In the genomic region with DNA sequence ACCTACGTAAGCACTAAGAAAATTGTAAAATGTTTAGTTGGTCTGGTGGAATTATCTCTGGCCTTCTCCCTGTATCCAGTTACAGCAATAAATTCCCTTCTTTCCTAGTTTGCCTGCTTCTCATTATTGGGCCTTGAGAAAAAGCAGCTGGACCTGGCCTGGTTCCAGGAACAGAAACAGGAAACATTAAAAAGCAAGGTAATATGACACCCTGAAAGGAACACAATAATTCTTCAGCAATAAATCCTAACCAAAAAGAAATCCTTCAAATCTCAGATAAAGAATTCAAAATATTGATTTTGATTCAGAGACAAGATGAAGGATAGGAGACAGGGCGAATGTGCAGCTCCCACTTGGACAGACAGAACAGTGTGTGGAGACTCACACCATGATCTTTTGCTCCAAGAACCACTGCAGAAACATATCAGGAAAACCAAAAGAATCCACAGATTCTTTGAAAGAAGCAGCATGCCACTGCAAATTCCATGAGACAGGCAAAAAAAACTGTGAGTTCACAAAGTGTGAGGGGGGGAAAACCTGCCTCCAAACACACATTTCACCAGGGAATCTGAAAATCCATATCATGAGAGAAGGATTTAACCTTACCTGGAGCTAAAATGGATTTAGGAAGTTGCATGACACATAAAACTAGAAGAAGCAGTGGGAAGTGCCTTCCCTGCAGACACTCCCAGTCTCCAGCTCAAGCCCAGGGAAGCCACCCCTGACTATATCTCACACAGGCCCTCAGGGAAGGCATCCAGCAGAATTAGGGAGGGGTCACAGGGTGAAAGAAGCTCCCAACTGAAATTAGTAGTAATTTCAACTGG, we compare ENCODE assay signal across 9 cellular contexts. TPM values are rescaled to one million over a fixed set of nuclear protein-coding genes. Genes with fewer than 3 reads are reported as not detected.
DNase-seq lines count a peak whose midpoint lies in the region; ATAC-seq and TF ChIP-seq lines count a peak whose summit lies in the region.
"Had no signal": no experiment of that assay in that cellular context is flagged by ENCODE, and none has a peak within 500 bp of the region (broad histone marks: within the 10 kb centered on the region; RNA-seq: fewer than 3 reads in every experiment).

No MANE protein-coding gene starts in this region.

- H3K27me3 Mint-ChIP-seq in neural progenitor cell (ENCODE audit: insufficient read depth, low read depth), result peaks cover 8% of the 10 kb centered on the region
- H3K27me3 Mint-ChIP-seq in stimulated activated naive B cell treated with anti-CD40 and anti-IgM and Interleukin-4, amounts not matched to agents 10 μg/mL and 1 μg/mL and 100 μg/mL, for 72 hours, result peaks cover 0 to 3% of the 10 kb centered on the region in 2 donors

- H3K36me3 Mint-ChIP-seq in neural progenitor cell, result no peaks in the 10 kb centered on the region
- peaks cover 3 to 13% of the 10 kb centered on the region in 2 donors for H3K36me3 Mint-ChIP-seq in stimulated activated naive B cell treated with anti-CD40 and anti-IgM and Interleukin-4, amounts not matched to agents 10 μg/mL and 1 μg/mL and 100 μg/mL, for 72 hours
- peaks cover 9 to 10% of the 10 kb centered on the region in 2 donors for H3K36me3 Mint-ChIP-seq in activated naive CD4-positive, alpha-beta T cell treated with anti-CD3 and anti-CD28 coated beads, Interleukin-2, amount 50 U/mL, for 72 hours

- peaks cover 29% of the 10 kb centered on the region for H3K9me3 Mint-ChIP-seq in neural progenitor cell
- H3K9me3 Mint-ChIP-seq in stimulated activated naive B cell treated with anti-CD40 and anti-IgM and Interleukin-4, amounts not matched to agents 10 μg/mL and 1 μg/mL and 100 μg/mL, for 72 hours, result peaks cover 9 to 16% of the 10 kb centered on the region in 2 donors
- peaks cover 9 to 18% of the 10 kb centered on the region in 2 donors for H3K9me3 Mint-ChIP-seq in activated naive CD4-positive, alpha-beta T cell treated with anti-CD3 and anti-CD28 coated beads, Interleukin-2, amount 50 U/mL, for 72 hours

- H3K36me3 ChIP-seq in body of pancreas (replicated peaks in 1 of 2; ENCODE audit: insufficient read depth in 1 of 2, low read depth in 2 of 2), result no peaks in the 10 kb centered on the region
- no peaks in the 10 kb centered on the region for H3K36me3 ChIP-seq in neural progenitor cell

- no peak overlapping the region for H3K4me3 Mint-ChIP-seq in neural progenitor cell
- no peak overlapping the region for H3K4me3 Mint-ChIP-seq in stimulated activated naive B cell treated with anti-CD40 and anti-IgM and Interleukin-4, amounts not matched to agents 10 μg/mL and 1 μg/mL and 100 μg/mL, for 72 hours

- TF ChIP-seq CTCF in body of pancreas (IDR thresholded peaks at IDR 0.05) (no peak), neural progenitor cell (IDR thresholded peaks at IDR 0.05) (no peak)

- ATAC-seq in body of pancreas, result peak; percentile 68
- no peak for ATAC-seq in stimulated activated naive B cell treated with anti-CD40 and anti-IgM and Interleukin-4, amounts not matched to agents 10 μg/mL and 1 μg/mL and 100 μg/mL, for 72 hours (replicated peaks)
- ATAC-seq in activated naive CD4-positive, alpha-beta T cell treated with anti-CD3 and anti-CD28 coated beads, Interleukin-2, amount 50 U/mL, for 72 hours, result no peak

- H3K4me2 ChIP-seq in neural progenitor cell, result no peak overlapping the region

- H3K9me3 ChIP-seq in body of pancreas, result no peaks in the 10 kb centered on the region
- peaks cover 12% of the 10 kb centered on the region for H3K9me3 ChIP-seq in neural progenitor cell (ENCODE audit: low read depth)

- no peak for TF ChIP-seq POLR2A in body of pancreas (IDR thresholded peaks at IDR 0.05)

- no peak overlapping the region for H2AFZ ChIP-seq in neural progenitor cell (replicated peaks)

- 10 to 17% methylated on average over 2 of the region's 2 CpGs for WGBS in body of pancreas, 2 donors

- no peaks in the 10 kb centered on the region for H3F3A ChIP-seq in neural progenitor cell (ENCODE audit: low read depth)

- H3K27ac Mint-ChIP-seq in neural progenitor cell, result peak overlapping the region; percentile 55
- H3K27ac Mint-ChIP-seq in stimulated activated naive B cell treated with anti-CD40 and anti-IgM and Interleukin-4, amounts not matched to agents 10 μg/mL and 1 μg/mL and 100 μg/mL, for 72 hours, result no peak overlapping the region
- no peak overlapping the region for H3K27ac Mint-ChIP-seq in activated naive CD4-positive, alpha-beta T cell treated with anti-CD3 and anti-CD28 coated beads, Interleukin-2, amount 50 U/mL, for 72 hours

- H3K4me3 ChIP-seq in body of pancreas, result no peak overlapping the region
- H3K4me3 ChIP-seq in neural progenitor cell, result no peak overlapping the region

- intact Hi-C loops in body of pancreas (cut with DNase I), result no loop called here

- no peak overlapping the region for H3K9ac ChIP-seq in neural progenitor cell

- peaks cover 22% of the 10 kb centered on the region for H3K4me1 Mint-ChIP-seq in neural progenitor cell
- H3K4me1 Mint-ChIP-seq in stimulated activated naive B cell treated with anti-CD40 and anti-IgM and Interleukin-4, amounts not matched to agents 10 μg/mL and 1 μg/mL and 100 μg/mL, for 72 hours, result peaks cover 13 to 14% of the 10 kb centered on the region in 2 donors

- H3K4me1 ChIP-seq in body of pancreas, result peaks cover 19% of the 10 kb centered on the region
- H3K4me1 ChIP-seq in neural progenitor cell, result no peaks in the 10 kb centered on the region

- H3K27ac ChIP-seq in body of pancreas, result peak overlapping the region in 3 of 4 donors; percentile 37 to 63 (median 50)
- no peak overlapping the region for H3K27ac ChIP-seq in neural progenitor cell

- DNase-seq in DMS53 treated with DMSO at 0.1 percent for 48 hours (lab: John Stamatoyannopoulos, UW; ENCODE audit: unreplicated experiment) (peak; percentile 64), NCI-H2029 treated with DMSO at 0.1 percent for 48 hours (lab: John Stamatoyannopoulos, UW) (peak; percentile 72), body of pancreas (peak; percentile 69 to 84 (median 80)), neural progenitor cell (ENCODE audit: low spot score) (no peak), germinal center (ENCODE audit: low spot score) (no peak)
- DNase-seq in stimulated activated naive B cell treated with anti-CD40 and anti-IgM and Interleukin-4, amounts not matched to agents 10 μg/mL and 1 μg/mL and 100 μg/mL, for 72 hours, result no peak
- no peak for DNase-seq in activated naive CD4-positive, alpha-beta T cell treated with anti-CD3 and anti-CD28 coated beads, Interleukin-2, amount 50 U/mL, for 72 hours (ENCODE audit: low spot score in 2 of 2)
- no peak for DNase-seq in activated CD4-positive, alpha-beta T cell treated with anti-CD3 and anti-CD28 coated beads for 48 hours
- DNase-seq: activated naive CD4-positive, alpha-beta T cell treated with anti-CD3 and anti-CD28 coated beads, Interleukin-2, amount 50 U/mL, for 16 hours had no signal

- H4K20me1 ChIP-seq in neural progenitor cell (ENCODE audit: low read depth), result no peaks in the 10 kb centered on the region

- H3K79me2 ChIP-seq in neural progenitor cell (ENCODE audit: low read depth), result no peaks in the 10 kb centered on the region

- no peaks in the 10 kb centered on the region for H3K27me3 ChIP-seq in body of pancreas
- H3K27me3 ChIP-seq in neural progenitor cell, result no peaks in the 10 kb centered on the region

RNA-seq across cellular contexts. Expression of a gene that starts 28.9 kb away (rescaled TPM):
- total RNA-seq in body of pancreas (not detected), neural progenitor cell (ENCODE audit: low replicate concordance) (not detected in 2 replicates)
- total RNA-seq in activated naive CD4-positive, alpha-beta T cell treated with anti-CD3 and anti-CD28 coated beads, Interleukin-2, amount 50 U/mL, for 72 hours, result 1 to 10 TPM in 1 of 2 donors, not detected in 1; 6.1 TPM

RNA-seq across cellular contexts. Expression of a gene that starts 29.4 kb away (rescaled TPM):
- not detected for total RNA-seq in body of pancreas
- not detected in 2 replicates for total RNA-seq in neural progenitor cell (ENCODE audit: low replicate concordance)
- not detected for total RNA-seq in activated naive CD4-positive, alpha-beta T cell treated with anti-CD3 and anti-CD28 coated beads, Interleukin-2, amount 50 U/mL, for 72 hours

RNA-seq across cellular contexts. Expression of a gene that starts 56.6 kb away (rescaled TPM):
- total RNA-seq in body of pancreas (not detected), neural progenitor cell (ENCODE audit: low replicate concordance) (not detected in 2 replicates)
- total RNA-seq in activated naive CD4-positive, alpha-beta T cell treated with anti-CD3 and anti-CD28 coated beads, Interleukin-2, amount 50 U/mL, for 72 hours, result 10 to 100 TPM in 1 of 2 donors, 1 to 10 TPM in 1; 2.0 to 11.0 TPM

Comparison
In these comparisons a context has a peak if more than half of its experiments do, and no peak if none do; other contexts are left out.
1. DNase-seq: peak in DMS53 treated with DMSO at 0.1 percent for 48 hours (single experiment), NCI-H2029 treated with DMSO at 0.1 percent for 48 hours (single experiment) and body of pancreas (4 of 4); none in neural progenitor cell (single experiment), stimulated activated naive B cell treated with anti-CD40 and anti-IgM and Interleukin-4, amounts not matched to agents 10 μg/mL and 1 μg/mL and 100 μg/mL, for 72 hours (single experiment), activated naive CD4-positive, alpha-beta T cell treated with anti-CD3 and anti-CD28 coated beads, Interleukin-2, amount 50 U/mL, for 72 hours (0 of 2), germinal center (single experiment) and activated CD4-positive, alpha-beta T cell treated with anti-CD3 and anti-CD28 coated beads for 48 hours (single experiment).